1 cellular context compared by ENCODE assay signal in genomic region chr11:94219771-94220170, GRCh38.
TF ChIP-seq lines count a peak whose summit lies in the region.

No MANE protein-coding gene starts in this region.

TF ChIP-seq in HepG2, 621 proteins besides CTCF, POLR2A, EP300 and RAD21 (continued from another document):
- TF ChIP-seq, protein P1, sequence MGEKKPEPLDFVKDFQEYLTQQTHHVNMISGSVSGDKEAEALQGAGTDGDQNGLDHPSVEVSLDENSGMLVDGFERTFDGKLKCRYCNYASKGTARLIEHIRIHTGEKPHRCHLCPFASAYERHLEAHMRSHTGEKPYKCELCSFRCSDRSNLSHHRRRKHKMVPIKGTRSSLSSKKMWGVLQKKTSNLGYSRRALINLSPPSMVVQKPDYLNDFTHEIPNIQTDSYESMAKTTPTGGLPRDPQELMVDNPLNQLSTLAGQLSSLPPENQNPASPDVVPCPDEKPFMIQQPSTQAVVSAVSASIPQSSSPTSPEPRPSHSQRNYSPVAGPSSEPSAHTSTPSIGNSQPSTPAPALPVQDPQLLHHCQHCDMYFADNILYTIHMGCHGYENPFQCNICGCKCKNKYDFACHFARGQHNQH (CRISPR knock-in tag; IDR thresholded peaks at IDR 0.05): no peak
- TF ChIP-seq NFKB2 (CRISPR knock-in tag; IDR thresholded peaks at IDR 0.05; ENCODE audit: borderline replicate concordance): no peak
